In the genomic region with DNA sequence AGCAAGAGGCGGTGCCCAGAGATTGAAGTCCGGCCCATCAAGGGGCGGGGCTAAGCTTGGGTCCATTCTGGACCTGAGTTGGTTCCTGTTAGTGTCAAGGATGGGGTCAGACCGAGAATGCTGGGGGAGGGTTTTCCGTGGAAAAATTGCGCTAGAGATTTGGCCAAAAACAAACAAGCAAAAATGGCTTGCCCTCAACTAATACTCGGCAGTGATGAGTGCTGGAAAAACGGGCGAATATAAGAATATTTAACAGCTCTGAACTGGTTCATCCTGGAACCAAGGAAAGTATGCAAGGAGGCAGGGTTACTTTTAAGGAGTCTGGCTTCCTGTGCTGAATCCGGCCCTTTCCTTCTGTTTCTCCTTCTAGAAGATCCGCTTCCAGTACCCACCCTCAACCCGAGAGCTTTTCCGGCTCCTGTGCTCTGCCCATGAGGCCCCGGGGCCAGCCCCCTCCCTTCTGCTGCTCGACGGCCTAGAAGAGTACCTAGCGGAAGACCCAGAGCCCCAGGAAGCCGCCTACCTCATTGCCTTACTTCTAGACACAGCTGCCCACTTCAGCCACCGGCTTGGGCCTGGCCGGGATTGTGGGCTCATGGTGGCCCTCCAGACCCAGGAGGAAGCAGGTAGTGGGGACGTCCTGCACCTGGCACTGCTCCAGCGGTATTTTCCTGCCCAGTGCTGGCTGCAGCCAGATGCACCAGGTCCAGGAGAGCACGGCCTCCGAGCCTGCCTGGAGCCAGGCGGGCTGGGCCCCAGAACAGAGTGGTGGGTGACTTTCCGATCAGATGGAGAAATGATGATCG, we compare ENCODE assay signal across 8 cellular contexts. TPM values are rescaled to one million over a fixed set of nuclear protein-coding genes. Genes with fewer than 3 reads are reported as not detected.
DNase-seq lines count a peak whose midpoint lies in the region; ATAC-seq and TF ChIP-seq lines count a peak whose summit lies in the region.

No MANE protein-coding gene starts in this region.

- peak; percentile 56 to 94 (median 84) for DNase-seq in CD4-positive, CD25-positive, alpha-beta regulatory T cell
- DNase-seq in SK-N-MC (ENCODE audit: low read depth, low spot score), result no peak
- peak; percentile 80 for DNase-seq in activated naive CD8-positive, alpha-beta T cell treated with anti-CD3 and anti-CD28 coated beads for 36 hours
- peak; percentile 67 for DNase-seq in hepatocyte (ENCODE audit: low spot score)
- DNase-seq in stimulated activated CD4-positive, alpha-beta T cell treated with anti-CD3 and anti-CD28 coated beads, Interleukin-15, amount 100 ng/mL, for 1 hour (ENCODE audit: low read depth in 1 of 2, low spot score in 1 of 2), result peak; percentile 49 to 52

- H3K4me2 ChIP-seq in hepatocyte, result peak overlapping the region; percentile 75

- peak overlapping the region; percentile 97 for H3K27ac ChIP-seq in CD4-positive, CD25-positive, alpha-beta regulatory T cell (ENCODE audit: insufficient read depth, low read length, poor library complexity, severe bottlenecking)
- H3K27ac ChIP-seq in SK-N-MC (peak overlapping the region; percentile 76; the same call in 1 of the 2 replicates), hepatocyte (peak overlapping the region; percentile 80)

- peaks cover 0 to 36% (median 17%) of the 10 kb centered on the region in 4 donors for H3K4me1 Mint-ChIP-seq in CD4-positive, CD25-positive, alpha-beta regulatory T cell
- H3K4me1 Mint-ChIP-seq in activated naive CD8-positive, alpha-beta T cell treated with anti-CD3 and anti-CD28 coated beads for 36 hours, result peaks cover 19% of the 10 kb centered on the region

- peaks cover 5% of the 10 kb centered on the region for H3K36me3 ChIP-seq in CD4-positive, CD25-positive, alpha-beta regulatory T cell (ENCODE audit: control insufficient read depth, insufficient read depth, low read length)
- H3K36me3 ChIP-seq in SK-N-MC (ENCODE audit: insufficient read depth, low read length) (peaks cover 6% of the 10 kb centered on the region; the same call in 1 of the 2 replicates), hepatocyte (replicated peaks; ENCODE audit: insufficient read depth, low read depth) (no peaks in the 10 kb centered on the region)

- 37% methylated on average over 27 of the region's 27 CpGs for whole genome bisulfite sequencing in hepatocyte (ENCODE audit: low lambda C conversion rate, missing lambda C conversion rate)

- H2AFZ ChIP-seq in hepatocyte, result peak overlapping the region; percentile 18

- no peaks in the 10 kb centered on the region for H4K20me1 ChIP-seq in hepatocyte (ENCODE audit: insufficient read depth, poor library complexity, severe bottlenecking)

- no peaks in the 10 kb centered on the region for H3K9me2 ChIP-seq in hepatocyte (replicated peaks; ENCODE audit: insufficient read depth)

- H3K36me3 Mint-ChIP-seq in CD4-positive, CD25-positive, alpha-beta regulatory T cell, result peaks cover 15% of the 10 kb centered on the region
- peaks cover 28% of the 10 kb centered on the region for H3K36me3 Mint-ChIP-seq in activated naive CD8-positive, alpha-beta T cell treated with anti-CD3 and anti-CD28 coated beads for 36 hours

- no peak overlapping the region for H3K4me3 Mint-ChIP-seq in CD4-positive, CD25-positive, alpha-beta regulatory T cell
- H3K4me3 Mint-ChIP-seq in activated naive CD8-positive, alpha-beta T cell treated with anti-CD3 and anti-CD28 coated beads for 36 hours, result no peak overlapping the region

- peak overlapping the region; percentile 90 for H3K4me3 ChIP-seq in CD4-positive, CD25-positive, alpha-beta regulatory T cell (ENCODE audit: low read depth, low read length)
- peak overlapping the region; percentile 92 for H3K4me3 ChIP-seq in SK-N-MC
- H3K4me3 ChIP-seq in hepatocyte, result peak overlapping the region; percentile 6

- H3K9me3 Mint-ChIP-seq in CD4-positive, CD25-positive, alpha-beta regulatory T cell, result no peaks in the 10 kb centered on the region
- no peaks in the 10 kb centered on the region for H3K9me3 Mint-ChIP-seq in activated naive CD8-positive, alpha-beta T cell treated with anti-CD3 and anti-CD28 coated beads for 36 hours

- H3K27me3 ChIP-seq in CD4-positive, CD25-positive, alpha-beta regulatory T cell (ENCODE audit: control insufficient read depth, insufficient read depth, low read length), result no peaks in the 10 kb centered on the region
- H3K27me3 ChIP-seq in hepatocyte, result no peaks in the 10 kb centered on the region

- H3K27me3 Mint-ChIP-seq in CD4-positive, CD25-positive, alpha-beta regulatory T cell, result no peaks in the 10 kb centered on the region
- H3K27me3 Mint-ChIP-seq in activated naive CD8-positive, alpha-beta T cell treated with anti-CD3 and anti-CD28 coated beads for 36 hours, result no peaks in the 10 kb centered on the region

- H3K4me1 ChIP-seq in CD4-positive, CD25-positive, alpha-beta regulatory T cell (ENCODE audit: control insufficient read depth, insufficient read depth, low read length, poor library complexity, severe bottlenecking), result peaks cover 48% of the 10 kb centered on the region
- H3K4me1 ChIP-seq in hepatocyte (ENCODE audit: insufficient read depth), result peaks cover 13% of the 10 kb centered on the region

- peaks cover 6% of the 10 kb centered on the region for H3K79me2 ChIP-seq in hepatocyte

- peak overlapping the region; percentile 48 for H3K9ac ChIP-seq in SK-N-MC (ENCODE audit: insufficient read length)

- peak; percentile 43 to 54 for ATAC-seq in CD4-positive, CD25-positive, alpha-beta regulatory T cell (ENCODE audit: low read depth in 2 of 2)
- peak; percentile 26 for ATAC-seq in HG03196 (IDR thresholded peaks at IDR 0.05; ENCODE audit: unreplicated experiment)
- no peak for ATAC-seq in HG03469 (IDR thresholded peaks at IDR 0.05; ENCODE audit: unreplicated experiment)
- no peak for ATAC-seq in GM21786 (IDR thresholded peaks at IDR 0.05; ENCODE audit: unreplicated experiment)

- no peak for TF ChIP-seq CTCF in hepatocyte (IDR thresholded peaks at IDR 0.05; ENCODE audit: poor library complexity)

- no peaks in the 10 kb centered on the region for H3K9me3 ChIP-seq in CD4-positive, CD25-positive, alpha-beta regulatory T cell (ENCODE audit: control insufficient read depth in 2 of 2, low read length in 2 of 2)
- H3K9me3 ChIP-seq in SK-N-MC (ENCODE audit: low read depth, low read length) (no peaks in the 10 kb centered on the region), hepatocyte (ENCODE audit: low read depth) (no peaks in the 10 kb centered on the region)

- H3K27ac Mint-ChIP-seq in CD4-positive, CD25-positive, alpha-beta regulatory T cell, result no peak overlapping the region
- no peak overlapping the region for H3K27ac Mint-ChIP-seq in activated naive CD8-positive, alpha-beta T cell treated with anti-CD3 and anti-CD28 coated beads for 36 hours

RNA-seq across cellular contexts. Expression of a gene that starts 0.9 kb away (rescaled TPM):
- 3.0 TPM for total RNA-seq in CD4-positive, CD25-positive, alpha-beta regulatory T cell
- 1 to 10 TPM; 5.6 to 8.4 (median 7.0) TPM for polyA plus RNA-seq in CD4-positive, CD25-positive, alpha-beta regulatory T cell
- 1 to 10 TPM; 2.1 to 2.2 TPM for total RNA-seq in activated naive CD8-positive, alpha-beta T cell treated with anti-CD3 and anti-CD28 coated beads for 36 hours
- 2.2 and 3.1 TPM in 2 replicates for total RNA-seq in hepatocyte
- polyA plus RNA-seq in hepatocyte, result 4.0 and 4.9 TPM in 2 replicates

RNA-seq across cellular contexts. Expression of a gene that starts 8.8 kb away (rescaled TPM):
- total RNA-seq in CD4-positive, CD25-positive, alpha-beta regulatory T cell, result 10.3 TPM
- polyA plus RNA-seq in CD4-positive, CD25-positive, alpha-beta regulatory T cell, result 1 to 10 TPM; 7.3 to 9.2 (median 8.9) TPM
- 1 to 10 TPM; 3.6 to 4.5 TPM for total RNA-seq in activated naive CD8-positive, alpha-beta T cell treated with anti-CD3 and anti-CD28 coated beads for 36 hours
- total RNA-seq in hepatocyte, result 16.6 and 20.9 TPM in 2 replicates
- polyA plus RNA-seq in hepatocyte, result 34.2 and 46.8 TPM in 2 replicates

RNA-seq across cellular contexts. Expression of a gene that starts 20.1 kb away (rescaled TPM):
- 10.4 TPM for total RNA-seq in CD4-positive, CD25-positive, alpha-beta regulatory T cell
- polyA plus RNA-seq in CD4-positive, CD25-positive, alpha-beta regulatory T cell, result 1 to 10 TPM in 3 of 4 donors, under 1 TPM in 1; 0.86 to 2.4 (median 2.1) TPM
- total RNA-seq in activated naive CD8-positive, alpha-beta T cell treated with anti-CD3 and anti-CD28 coated beads for 36 hours, result 1 to 10 TPM in 1 of 2 experiments, under 1 TPM in 1; 0.70 to 1.2 TPM
- 10.9 and 25.9 TPM in 2 replicates for total RNA-seq in hepatocyte
- 41.7 and 47.0 TPM in 2 replicates for polyA plus RNA-seq in hepatocyte

RNA-seq across cellular contexts. Expression of a gene that starts 29.0 kb away (rescaled TPM):
- 66.5 TPM for total RNA-seq in CD4-positive, CD25-positive, alpha-beta regulatory T cell
- polyA plus RNA-seq in CD4-positive, CD25-positive, alpha-beta regulatory T cell, result 10 to 100 TPM; 18.7 to 23.1 (median 21.7) TPM
- 1 to 10 TPM; 6.9 to 8.3 TPM for total RNA-seq in activated naive CD8-positive, alpha-beta T cell treated with anti-CD3 and anti-CD28 coated beads for 36 hours
- total RNA-seq in hepatocyte, result 10.1 and 14.6 TPM in 2 replicates
- 27.1 and 46.3 TPM in 2 replicates for polyA plus RNA-seq in hepatocyte

RNA-seq across cellular contexts. Expression of a gene that starts 29.3 kb away (rescaled TPM):
- total RNA-seq in CD4-positive, CD25-positive, alpha-beta regulatory T cell, result 24.0 TPM
- 10 to 100 TPM; 69.0 to 88.3 (median 73.8) TPM for polyA plus RNA-seq in CD4-positive, CD25-positive, alpha-beta regulatory T cell
- total RNA-seq in activated naive CD8-positive, alpha-beta T cell treated with anti-CD3 and anti-CD28 coated beads for 36 hours, result 10 to 100 TPM; 20.1 to 22.5 TPM
- total RNA-seq in hepatocyte, result 188 TPM in 2 replicates
- polyA plus RNA-seq in hepatocyte, result 199 and 212 TPM in 2 replicates

Comparison
In these comparisons a context has a peak if more than half of its experiments do, and no peak if none do; other contexts are left out.
1. ATAC-seq: peak in CD4-positive, CD25-positive, alpha-beta regulatory T cell (2 of 2) and HG03196 (single experiment); none in HG03469 (single experiment) and GM21786 (single experiment).
2. H3K4me3 ChIP-seq: peak in every context shown above with its lines; median percentile 92 in SK-N-MC; 90 in CD4-positive, CD25-positive, alpha-beta regulatory T cell; 6 in hepatocyte.
3. Peak in every context shown above with its lines, with median percentiles within 50 percentile points of each other: H3K27ac ChIP-seq.